ENCODE assay signal across 21 cellular contexts in genomic region chr22:31228425-31228824, GRCh38. TPM values are rescaled to one million over a fixed set of nuclear protein-coding genes. Genes with fewer than 3 reads are reported as not detected.
DNase-seq lines count a peak whose midpoint lies in the region; ATAC-seq and TF ChIP-seq lines count a peak whose summit lies in the region.
"Had no signal": no experiment of that assay in that cellular context is flagged by ENCODE, and none has a peak within 500 bp of the region (broad histone marks: within the 10 kb centered on the region; RNA-seq: fewer than 3 reads in every experiment).

No MANE protein-coding gene starts in this region.

- TF ChIP-seq EP300 in esophagus muscularis mucosa (IDR thresholded peaks at IDR 0.05): no peak

- DNase-seq in CD4-positive, alpha-beta memory T cell: no peak
- DNase-seq in NCI-H82 (lab: John Stamatoyannopoulos, UW) (peak; percentile 86), esophagus muscularis mucosa (ENCODE audit: extremely low spot score) (no peak), renal cortical epithelial cell (ENCODE audit: low read depth) (peak; percentile 41)
- DNase-seq: activated CD4-positive, CD25-positive, alpha-beta regulatory T cell treated with anti-CD3 and anti-CD28 coated beads, Interleukin-2, amount 50 U/mL, for 72 hours; activated CD8-positive, alpha-beta memory T cell treated with anti-CD3 and anti-CD28 coated beads, Interleukin-2, amount 10 ng/mL, durations not matched to agents 7 days and 5 days; AML-193; foreskin melanocyte; H9; NCI-H2029; NCI-H510A; ovary; SIG-M5; T-helper 9 cell; testis had no signal

- no peaks in the 10 kb centered on the region for H3K9me3 ChIP-seq in CD4-positive, alpha-beta memory T cell (ENCODE audit: control insufficient read depth in 1 of 2, low read length in 2 of 2)
- H3K9me3 ChIP-seq in esophagus muscularis mucosa: no peaks in the 10 kb centered on the region
- H3K9me3 ChIP-seq: ascending aorta, ovary, testis had no signal

- H3K4me1 ChIP-seq in CD4-positive, alpha-beta memory T cell (ENCODE audit: insufficient read depth, low read length): peaks cover 38% of the 10 kb centered on the region
- H3K4me1 ChIP-seq in esophagus muscularis mucosa: peaks cover 35 to 80% (median 63%) of the 10 kb centered on the region in 4 donors

- no peak overlapping the region for H3K4me3 Mint-ChIP-seq in CD4-positive, alpha-beta memory T cell
- H3K4me3 Mint-ChIP-seq: activated CD8-positive, alpha-beta memory T cell treated with anti-CD3 and anti-CD28 coated beads, Interleukin-2, amount 10 ng/mL, durations not matched to agents 7 days and 5 days; H9 had no signal

- no peak overlapping the region for H3K4me3 ChIP-seq in CD4-positive, alpha-beta memory T cell (ENCODE audit: low read length in 2 of 2)
- H3K4me3 ChIP-seq in esophagus muscularis mucosa: no peak overlapping the region
- H3K4me3 ChIP-seq: ascending aorta, ovary, smooth muscle cell, testis had no signal

- POLR2A ChIA-PET in CD4-positive, alpha-beta memory T cell (lab: Charles Lee; ENCODE audit: partially characterized antibody): interaction anchor here (0.9 to 8.2 kb wide), 5 partner anchors 10 to 62 kb away, joined by 4 to 75 read pairs (median 7); partner anchors contain the start of gene LIMK2

- H3K36me3 ChIP-seq in CD4-positive, alpha-beta memory T cell (ENCODE audit: insufficient read depth, low read length): no peaks in the 10 kb centered on the region
- H3K36me3 ChIP-seq in esophagus muscularis mucosa: peaks cover 0 to 17% (median 3%) of the 10 kb centered on the region in 4 donors
- H3K36me3 ChIP-seq: ascending aorta, ovary had no signal

- TF ChIP-seq CTCF in esophagus muscularis mucosa (IDR thresholded peaks at IDR 0.05): no peak

- CTCF ChIA-PET in CD4-positive, alpha-beta memory T cell (lab: Charles Lee; ENCODE audit: partially characterized antibody): interaction anchor here (1.3 to 12.4 kb wide), 6 partner anchors 17 to 143 kb away, joined by 3 to 178 read pairs (median 20); partner anchors contain the start of genes LIMK2 and SELENOM

- no peaks in the 10 kb centered on the region for H3K27me3 ChIP-seq in CD4-positive, alpha-beta memory T cell (ENCODE audit: insufficient read depth, low read length)
- no peaks in the 10 kb centered on the region for H3K27me3 ChIP-seq in esophagus muscularis mucosa
- H3K27me3 ChIP-seq: ascending aorta, ovary, testis had no signal

- peak overlapping the region; percentile 48 to 96 (median 81) for H3K27ac Mint-ChIP-seq in CD4-positive, alpha-beta memory T cell

- H3K27ac ChIP-seq in CD4-positive, alpha-beta memory T cell (ENCODE audit: low read depth, low read length): no peak overlapping the region
- H3K27ac ChIP-seq in esophagus muscularis mucosa (replicated peaks in 1 of 4): peak overlapping the region; percentile 62 to 81 (median 74)
- H3K27ac ChIP-seq: ovary had no signal

- no peaks in the 10 kb centered on the region for H3K9me3 Mint-ChIP-seq in CD4-positive, alpha-beta memory T cell
- H3K9me3 Mint-ChIP-seq: H9 had no signal

- ATAC-seq in HG03039 (IDR thresholded peaks at IDR 0.05; ENCODE audit: unreplicated experiment) (no peak), HG02623 (IDR thresholded peaks at IDR 0.05; ENCODE audit: unreplicated experiment) (no peak), HG03342 (IDR thresholded peaks at IDR 0.05; ENCODE audit: unreplicated experiment) (no peak), esophagus mucosa (no peak)
- ATAC-seq: activated CD8-positive, alpha-beta memory T cell treated with anti-CD3 and anti-CD28 coated beads, Interleukin-2, amount 10 ng/mL, durations not matched to agents 7 days and 5 days had no signal

- no peak for TF ChIP-seq POLR2A in esophagus muscularis mucosa (IDR thresholded peaks at IDR 0.05; ENCODE audit: low read depth)

- H3K4me1 Mint-ChIP-seq in CD4-positive, alpha-beta memory T cell: peaks cover 37 to 72% (median 54%) of the 10 kb centered on the region in 4 donors

- no peaks in the 10 kb centered on the region for H3K27me3 Mint-ChIP-seq in CD4-positive, alpha-beta memory T cell
- H3K27me3 Mint-ChIP-seq: activated CD8-positive, alpha-beta memory T cell treated with anti-CD3 and anti-CD28 coated beads, Interleukin-2, amount 10 ng/mL, durations not matched to agents 7 days and 5 days had no signal

- H3K36me3 Mint-ChIP-seq in CD4-positive, alpha-beta memory T cell: peaks cover 23 to 41% of the 10 kb centered on the region in 2 donors

- 95% methylated on average over 5 of the region's 5 CpGs for WGBS in esophagus muscularis mucosa

- intact Hi-C loops in CD4-positive, alpha-beta memory T cell (cut with micrococcal nuclease): no loop called here
- intact Hi-C loops in esophagus muscularis mucosa (cut with DNase I): no loop called here

RNA-seq across cellular contexts. Expression of gene LIMK2, which starts 16.3 kb away (rescaled TPM):
- 10 to 100 TPM; 32.2 to 33.2 TPM for total RNA-seq in CD4-positive, alpha-beta memory T cell
- 10 to 100 TPM; 12.3 to 26.8 TPM for polyA plus RNA-seq in CD4-positive, alpha-beta memory T cell
- 10 to 100 TPM; 12.0 to 18.2 (median 14.3) TPM for total RNA-seq in esophagus muscularis mucosa
- 54.5 and 106 TPM in 2 replicates for total RNA-seq in renal cortical epithelial cell
- total RNA-seq in esophagus mucosa: 88.0 TPM

Comparison
In these comparisons a context has a peak if more than half of its experiments do, and no peak if none do; other contexts are left out.
1. DNase-seq: peak in NCI-H82 (single experiment) and renal cortical epithelial cell (single experiment); none in CD4-positive, alpha-beta memory T cell (0 of 5) and esophagus muscularis mucosa (single experiment).